In the genomic region with DNA sequence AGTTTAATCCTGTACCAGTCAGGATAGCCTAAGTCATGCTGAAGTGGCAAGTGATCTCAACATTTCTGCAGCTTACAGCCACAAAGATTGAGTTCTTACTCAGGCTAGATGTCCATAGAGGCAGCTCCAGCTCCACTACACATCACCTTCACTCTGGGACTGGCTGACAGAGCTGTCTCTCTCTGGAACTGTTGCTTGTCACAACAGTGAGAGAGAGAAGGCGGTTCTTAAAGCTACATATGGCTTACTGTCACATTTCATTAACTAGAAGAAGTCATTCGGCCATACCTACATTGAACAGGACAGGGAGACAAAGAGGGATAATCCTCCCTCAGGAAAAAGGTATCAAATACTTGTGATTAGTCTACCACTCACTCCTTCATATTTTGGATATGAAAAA, we compare ENCODE assay signal across 16 cellular contexts.
DNase-seq lines count a peak whose midpoint lies in the region; TF ChIP-seq lines count a peak whose summit lies in the region.
"Had no signal": no experiment of that assay in that cellular context is flagged by ENCODE, and none has a peak within 500 bp of the region (broad histone marks: within the 10 kb centered on the region; RNA-seq: fewer than 3 reads in every experiment).

No MANE protein-coding gene starts in this region.

- no peak overlapping the region for H3K23ac ChIP-seq in neuronal stem cell (ENCODE audit: low read depth, low read length, poor library complexity)

- peak overlapping the region; percentile 54 for H3K27ac Mint-ChIP-seq in MCF 10A (ENCODE audit: low read depth, unreplicated experiment)
- H3K27ac Mint-ChIP-seq: CD14-positive monocyte; CD4-positive, alpha-beta memory T cell; HFFc6 had no signal

- H3K36me3 Mint-ChIP-seq in MCF 10A (ENCODE audit: insufficient read depth, unreplicated experiment), result no peaks in the 10 kb centered on the region
- H3K36me3 Mint-ChIP-seq: CD14-positive monocyte; CD4-positive, alpha-beta memory T cell had no signal

- no peak overlapping the region for H3K18ac ChIP-seq in neuronal stem cell (ENCODE audit: low read length)

- no peak overlapping the region for H3K14ac ChIP-seq in neuronal stem cell (ENCODE audit: low read length)

- no peak overlapping the region for H3K4me3 ChIP-seq in breast epithelium
- no peak overlapping the region for H3K4me3 ChIP-seq in neuronal stem cell (ENCODE audit: low read length in 2 of 2)
- H3K4me3 ChIP-seq in Karpas-422 (ENCODE audit: low read length), result no peak overlapping the region
- H3K4me3 ChIP-seq: BLaER1, GM12878 had no signal

- H3K79me1 ChIP-seq in neuronal stem cell (ENCODE audit: low read depth, low read length), result no peaks in the 10 kb centered on the region

- H4K20me1 ChIP-seq in Karpas-422 (ENCODE audit: insufficient read depth, low read depth, low read length), result no peaks in the 10 kb centered on the region
- H4K20me1 ChIP-seq: BLaER1 had no signal

- no peak overlapping the region for H2BK120ac ChIP-seq in neuronal stem cell (ENCODE audit: low read depth, low read length)

- no peak overlapping the region for H2BK12ac ChIP-seq in neuronal stem cell (ENCODE audit: low read length)

- H3K4me3 Mint-ChIP-seq in MCF 10A (ENCODE audit: unreplicated experiment), result no peak overlapping the region
- H3K4me3 Mint-ChIP-seq: CD14-positive monocyte; CD4-positive, alpha-beta memory T cell; HFFc6 had no signal

- no peak overlapping the region for H3K4ac ChIP-seq in neuronal stem cell (ENCODE audit: low read length)

- H2BK5ac ChIP-seq in neuronal stem cell (ENCODE audit: low read length), result no peak overlapping the region

- CTCF ChIA-PET in MCF 10A (lab: Yijun Ruan, JAX), result interaction anchor here (0.6 to 1.3 kb wide), 5 partner anchors 8 to 341 kb away, joined by 3 to 5 read pairs (median 3); no protein-coding TSS in a partner anchor

- no TSS peak for BruUV-seq in MCF 10A (replicated peaks; lab: Mats Ljungman, UMichigan)

- no peaks in the 10 kb centered on the region for H3K9me3 Mint-ChIP-seq in MCF 10A (ENCODE audit: unreplicated experiment)

- H3K9ac ChIP-seq in neuronal stem cell (ENCODE audit: low read depth, low read length, poor library complexity) (no peak overlapping the region), Karpas-422 (ENCODE audit: low read length) (no peak overlapping the region)
- H3K9ac ChIP-seq: BLaER1 had no signal

- TF ChIP-seq CTCF in MCF 10A (IDR thresholded peaks at IDR 0.05; ENCODE audit: unreplicated experiment) (no peak), breast epithelium (IDR thresholded peaks at IDR 0.05) (no peak)

- H4K91ac ChIP-seq in neuronal stem cell (ENCODE audit: low read depth, low read length, poor library complexity), result no peak overlapping the region

- H2AFZ ChIP-seq in neuronal stem cell (ENCODE audit: low read length), result peak overlapping the region; percentile 12
- no peak overlapping the region for H2AFZ ChIP-seq in Karpas-422 (ENCODE audit: low read length)

- POLR2A ChIA-PET in MCF 10A (lab: Yijun Ruan, JAX), result interaction anchor here (0.6 to 0.8 kb wide), 2 partner anchors 136 to 191 kb away, joined by 3 read pairs; no protein-coding TSS in a partner anchor

- H3K9me3 ChIP-seq in breast epithelium (no peaks in the 10 kb centered on the region), neuronal stem cell (replicated peaks in 1 of 2; ENCODE audit: control insufficient read depth in 2 of 2, insufficient read depth in 1 of 2, low read depth in 1 of 2, low read length in 2 of 2) (peaks cover 2 to 6% of the 10 kb centered on the region in 2 donors), Karpas-422 (ENCODE audit: low read length) (no peaks in the 10 kb centered on the region)
- H3K9me3 ChIP-seq: BLaER1 had no signal

- no peaks in the 10 kb centered on the region for H3K27me3 ChIP-seq in breast epithelium
- no peaks in the 10 kb centered on the region for H3K27me3 ChIP-seq in neuronal stem cell (ENCODE audit: control insufficient read depth in 3 of 3, insufficient read depth in 3 of 3, low read depth in 1 of 3, low read length in 3 of 3)
- no peaks in the 10 kb centered on the region for H3K27me3 ChIP-seq in Karpas-422 (ENCODE audit: low read length)
- H3K27me3 ChIP-seq: BLaER1 had no signal

- no CpG with 5 or more reads among the region's 2 CpGs for WGBS in neuronal stem cell (ENCODE audit: extremely low coverage in 2 of 2, insufficient read length in 2 of 2, insufficient replicate concordance in 1 of 2), 2 donors

- no peak overlapping the region for H3K4me2 ChIP-seq in neuronal stem cell (ENCODE audit: insufficient read depth, low read length, poor library complexity, severe bottlenecking)
- no peak overlapping the region for H3K4me2 ChIP-seq in Karpas-422 (ENCODE audit: low read depth, low read length, poor library complexity, severe bottlenecking)
- H3K4me2 ChIP-seq: BLaER1 had no signal

- no peaks in the 10 kb centered on the region for H3K4me1 ChIP-seq in breast epithelium
- peaks cover 0 to 10% of the 10 kb centered on the region in 2 donors for H3K4me1 ChIP-seq in neuronal stem cell (ENCODE audit: control insufficient read depth in 2 of 2, insufficient read depth in 1 of 2, low read depth in 1 of 2, low read length in 2 of 2)
- H3K4me1 ChIP-seq in Karpas-422 (ENCODE audit: low read length), result no peaks in the 10 kb centered on the region
- H3K4me1 ChIP-seq: BLaER1 had no signal

- H3K27ac ChIP-seq in breast epithelium (no peak overlapping the region), neuronal stem cell (replicated peaks; ENCODE audit: low read length) (no peak overlapping the region), Karpas-422 (ENCODE audit: low read length) (no peak overlapping the region)
- H3K27ac ChIP-seq: BLaER1 had no signal

- 0 out of 2 replicates have a peak, but pooled peaks cover 3% of the 10 kb centered on the region for H3K9me2 ChIP-seq in Karpas-422 (replicated peaks; ENCODE audit: insufficient read depth, low read length)

- H3K4me1 Mint-ChIP-seq in MCF 10A (ENCODE audit: insufficient read depth, unreplicated experiment), result no peaks in the 10 kb centered on the region
- H3K4me1 Mint-ChIP-seq: CD14-positive monocyte; CD4-positive, alpha-beta memory T cell had no signal

- H2AK5ac ChIP-seq in neuronal stem cell (ENCODE audit: low read depth, low read length), result no peak overlapping the region

- intact Hi-C loops in MCF 10A (cut with micrococcal nuclease) (no loop called here), breast epithelium (cut with DNase I; ENCODE audit: low total_unique reads) (no loop called here)

- H2BK15ac ChIP-seq in neuronal stem cell (ENCODE audit: low read length), result no peak overlapping the region

- H3K27me3 Mint-ChIP-seq in MCF 10A (ENCODE audit: insufficient read depth, unreplicated experiment), result no peaks in the 10 kb centered on the region
- H3K27me3 Mint-ChIP-seq: CD4-positive, alpha-beta memory T cell had no signal

- no peak for TF ChIP-seq POLR2A in breast epithelium (IDR thresholded peaks at IDR 0.05)

- H3K36me3 ChIP-seq in breast epithelium, result no peaks in the 10 kb centered on the region
- H3K36me3 ChIP-seq in neuronal stem cell (replicated peaks in 1 of 2; ENCODE audit: control insufficient read depth in 2 of 2, insufficient read depth in 2 of 2, low read length in 2 of 2), result no peaks in the 10 kb centered on the region
- no peaks in the 10 kb centered on the region for H3K36me3 ChIP-seq in Karpas-422 (ENCODE audit: insufficient read depth, low read length)
- H3K36me3 ChIP-seq: BLaER1 had no signal

- DNase-seq in MCF 10A (ENCODE audit: unreplicated experiment) (no peak), breast epithelium (ENCODE audit: low spot score in 2 of 2) (no peak), cerebellum (ENCODE audit: low spot score) (peak; percentile 73), neuronal stem cell (ENCODE audit: low spot score) (no peak), Karpas-422 (no peak), NCI-H128 (lab: John Stamatoyannopoulos, UW; ENCODE audit: unreplicated experiment) (no peak)
- no peak for DNase-seq in effector CD4-positive, alpha-beta T cell
- DNase-seq: 8988T; CD4-positive, alpha-beta memory T cell; DMS79 treated with DMSO at 0.1 percent for 48 hours; GOT3; H7; HFFc6 had no signal

- no peak overlapping the region for H4K8ac ChIP-seq in neuronal stem cell (ENCODE audit: low read depth, low read length)

- no peaks in the 10 kb centered on the region for H3K79me2 ChIP-seq in Karpas-422 (ENCODE audit: low read length)
